ENCODE assay signal across 18 cellular contexts in the genomic region with DNA sequence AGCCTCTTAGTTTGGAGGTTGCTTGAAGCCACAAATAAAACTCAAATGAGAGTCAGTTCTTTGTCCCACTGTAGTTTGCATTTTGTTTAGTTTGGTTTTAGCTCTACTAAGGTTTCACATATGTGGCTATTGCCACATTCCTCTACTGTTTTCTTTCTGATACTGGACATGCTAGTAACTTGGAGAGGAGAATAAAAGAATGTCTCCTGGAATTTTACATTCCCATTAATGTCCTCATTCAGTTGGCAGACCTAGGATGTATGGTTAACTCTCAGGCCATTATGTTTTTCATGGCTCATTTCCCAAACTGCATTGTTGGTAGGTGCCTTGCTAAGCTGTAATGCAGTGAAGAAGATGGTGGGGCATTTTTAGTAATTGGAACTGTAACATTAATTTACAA. TPM values are rescaled to one million over a fixed set of nuclear protein-coding genes. Genes with fewer than 3 reads are reported as not detected.
DNase-seq lines count a peak whose midpoint lies in the region; ATAC-seq, FAIRE-seq and TF ChIP-seq lines count a peak whose summit lies in the region.
"Had no signal": no experiment of that assay in that cellular context is flagged by ENCODE, and none has a peak within 500 bp of the region (broad histone marks: within the 10 kb centered on the region; RNA-seq: fewer than 3 reads in every experiment).

No MANE protein-coding gene starts in this region.

- H3K27ac ChIP-seq in stomach: no peak overlapping the region
- H3K27ac ChIP-seq: psoas muscle, SJSA1 had no signal

- peaks cover 0 to 12% (median 0%) of the 10 kb centered on the region in 4 donors for H3K9me3 ChIP-seq in stomach
- H3K9me3 ChIP-seq: SJSA1 had no signal

- TF ChIP-seq CTCF in AG04449 (IDR thresholded peaks at IDR 0.05; ENCODE audit: insufficient read depth, low read length, missing control alignments): no peak
- TF ChIP-seq CTCF in stomach (IDR thresholded peaks at IDR 0.05): no peak

- CTCF ChIA-PET in AG04449 (lab: Yijun Ruan, JAX): no interaction called here

- TF ChIP-seq EP300 in stomach (IDR thresholded peaks at IDR 0.05): no peak

- no peak for ATAC-seq in GM18870 (IDR thresholded peaks at IDR 0.05; ENCODE audit: unreplicated experiment)
- ATAC-seq: HCT116; natural killer cell treated with Interleukin-12 subunit alpha and Interleukin-12 subunit beta and Interleukin-15 and Interleukin-18, amount 100 ng/mL, for 72 hours; psoas muscle had no signal

- intact Hi-C loops in stomach (cut with DNase I; ENCODE audit: low total_unique reads): no loop called here

- POLR2A ChIA-PET in AG04449 (lab: Yijun Ruan, JAX): no interaction called here

- TF ChIP-seq POLR2A in GM12892 (IDR thresholded peaks at IDR 0.05; ENCODE audit: low read depth, low read length) (no peak), stomach (IDR thresholded peaks at IDR 0.05) (no peak)

- FAIRE-seq in GM12892 (lab: Jason Lieb, UNC): peak; percentile 27

- DNase-seq in AG04449 (ENCODE audit: low read depth, low spot score) (peak; percentile 64), GM12892 (ENCODE audit: insufficient read length) (no peak), brain pericyte (ENCODE audit: low read depth, low spot score) (peak; percentile 3), kidney glomerular epithelial cell (lab: John Stamatoyannopoulos, UW) (peak; percentile 32), SIG-M5 treated with dmso at 0.1 percent for 504 hours (lab: John Stamatoyannopoulos, UW; ENCODE audit: unreplicated experiment) (no peak), stomach (no peak)
- DNase-seq in central memory CD4-positive, alpha-beta T cell: no peak
- DNase-seq: activated CD4-positive, alpha-beta T cell treated with anti-CD3 and anti-CD28 coated beads for 48 hours; activated naive CD4-positive, alpha-beta T cell treated with anti-CD3 and anti-CD28 coated beads, Interleukin-2, amount 50 U/mL, for 16 hours; activated T-cell treated with anti-CD3 and anti-CD28 coated beads for 4 hours; glutamatergic neuron; NCI-H2029 treated with DMSO at 0.1 percent for 48 hours; NCI-H524; psoas muscle had no signal

- H3K27me3 ChIP-seq in stomach: no peaks in the 10 kb centered on the region
- H3K27me3 ChIP-seq: SJSA1 had no signal

- H3K36me3 ChIP-seq in stomach: peaks cover 0 to 43% (median 28%) of the 10 kb centered on the region in 4 donors
- H3K36me3 ChIP-seq: SJSA1 had no signal

- H3K4me3 ChIP-seq in AG04449 (ENCODE audit: low read depth, low read length) (no peak overlapping the region), stomach (no peak overlapping the region)
- H3K4me3 ChIP-seq: psoas muscle, SJSA1 had no signal

- no peaks in the 10 kb centered on the region for H3K4me1 ChIP-seq in stomach
- H3K4me1 ChIP-seq: psoas muscle, SJSA1 had no signal

RNA-seq across cellular contexts. Expression of gene UPRT, which starts 29.9 kb away (rescaled TPM):
- 18.5 TPM for polyA plus RNA-seq in GM12892 (2012; ENCODE audit: missing spikeins)
- total RNA-seq in stomach: 10 to 100 TPM in 3 of 5 donors, 1 to 10 TPM in 2; 2.6 to 31.6 (median 15.2) TPM
- 10 to 100 TPM; 10.5 to 16.6 (median 15.1) TPM for polyA plus RNA-seq in stomach

Comparison
In these comparisons a context has a peak if more than half of its experiments do, and no peak if none do; other contexts are left out.
1. DNase-seq: peak in AG04449 (single experiment), brain pericyte (single experiment) and kidney glomerular epithelial cell (single experiment); none in GM12892 (single experiment), SIG-M5 treated with dmso at 0.1 percent for 504 hours (single experiment), central memory CD4-positive, alpha-beta T cell (single experiment) and stomach (single experiment).